Comparison of ENCODE assay signal across 1 cellular context in the genomic region with DNA sequence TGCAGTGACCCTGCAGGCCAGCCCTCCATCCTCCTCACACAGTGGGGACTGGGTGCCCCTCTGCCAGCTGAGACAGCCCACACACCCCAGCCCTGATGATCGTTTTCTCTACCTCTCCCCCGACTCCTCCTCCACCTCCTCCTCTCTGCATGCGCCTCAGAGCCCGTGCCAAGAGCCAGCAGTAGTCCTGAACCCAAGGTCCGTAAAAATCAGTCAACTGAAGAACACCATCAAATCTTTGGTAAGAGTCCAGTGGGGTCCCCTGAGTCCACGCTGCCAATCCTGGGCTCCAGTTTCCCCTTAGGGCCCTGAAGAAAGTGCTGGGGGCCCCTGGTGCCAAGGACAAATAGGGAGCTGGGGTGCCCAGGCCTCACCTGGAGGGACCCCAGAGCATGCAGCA.
TF ChIP-seq lines count a peak whose summit lies in the region.

No MANE protein-coding gene starts in this region.

TF ChIP-seq in HEK293, 187 proteins besides CTCF, POLR2A, EP300 and RAD21 (continued from another document):
- TF ChIP-seq RBAK (tag by site-specific recombination; IDR thresholded peaks at IDR 0.05) (no peak), ZNF202 (tag by site-specific recombination; IDR thresholded peaks at IDR 0.05; ENCODE audit: borderline replicate concordance) (no peak), ZBTB20 (tag by site-specific recombination; IDR thresholded peaks at IDR 0.05) (no peak), EGR2 (tag by site-specific recombination; IDR thresholded peaks at IDR 0.05; ENCODE audit: low read depth) (peak; percentile 34; the same call in 1 of the 2 replicates), ZNF514 (tag by site-specific recombination; IDR thresholded peaks at IDR 0.05) (no peak), ZBTB1 (tag by site-specific recombination; IDR thresholded peaks at IDR 0.05) (no peak), ZFHX2 (tag by site-specific recombination; conservative IDR thresholded peaks at IDR 0.05) (peak; percentile 47), SETDB1 (IDR thresholded peaks at IDR 0.05; ENCODE audit: insufficient read length, low read length) (no peak), ZNF521 (tag by site-specific recombination; IDR thresholded peaks at IDR 0.05) (no peak), ZNF692 (tag by site-specific recombination; IDR thresholded peaks at IDR 0.05) (no peak), ZNF654 (tag by site-specific recombination; IDR thresholded peaks at IDR 0.05; ENCODE audit: low read depth) (no peak)
TF ChIP-seq in HEK293: peak in this region for 2.
